1 cellular context compared by ENCODE assay signal in the genomic region with DNA sequence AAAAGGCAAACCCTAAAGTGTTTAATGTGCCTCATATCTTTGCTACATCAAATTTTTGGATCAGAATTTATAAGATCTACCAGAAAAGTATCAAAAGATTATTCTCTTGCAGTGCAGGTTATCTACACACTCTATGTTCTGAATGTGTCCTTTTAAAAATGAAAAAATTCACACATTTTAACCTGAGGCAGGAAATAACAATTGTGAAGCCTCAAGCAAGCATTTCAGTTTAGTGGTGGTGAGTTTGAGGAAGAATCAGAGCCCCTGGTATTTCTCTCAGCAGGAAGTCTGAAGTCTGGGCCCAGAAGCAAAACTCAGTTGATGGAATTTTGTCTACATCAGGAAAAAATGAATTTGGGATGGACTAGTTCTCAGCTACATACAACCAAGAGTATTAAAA.
TF ChIP-seq lines count a peak whose summit lies in the region.

No MANE protein-coding gene starts in this region.

TF ChIP-seq in GM12878, 131 proteins besides CTCF, POLR2A, EP300 and RAD21 (continued from another document):
- no peak for TF ChIP-seq HSF1 (IDR thresholded peaks at IDR 0.05; ENCODE audit: low read depth, low read length)
